Comparison of ENCODE assay signal across 14 cellular contexts in the genomic region with DNA sequence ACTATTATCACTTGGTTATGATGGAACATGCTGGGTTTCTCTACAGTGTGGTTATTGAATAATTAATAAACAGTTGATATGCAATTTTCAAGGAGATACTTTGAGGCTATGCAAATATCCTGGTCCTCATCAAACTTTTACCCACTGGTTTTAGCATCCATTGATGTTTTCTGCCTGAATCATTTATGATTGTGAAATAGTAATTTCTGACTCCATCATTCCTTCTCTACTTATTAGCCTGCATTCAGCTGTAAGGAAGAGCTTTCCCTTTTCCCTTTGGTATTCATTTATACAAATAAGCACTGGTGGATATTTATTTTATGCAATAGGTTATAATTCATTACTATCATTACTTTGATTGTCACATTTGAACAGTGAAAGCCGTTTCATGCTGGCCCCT.
"Had no signal": no experiment of that assay in that cellular context is flagged by ENCODE, and none has a peak within 500 bp of the region (broad histone marks: within the 10 kb centered on the region; RNA-seq: fewer than 3 reads in every experiment).

No MANE protein-coding gene starts in this region.

- H3K4me1 ChIP-seq: uterus had no signal

- H3K4me3 ChIP-seq: cardiac muscle cell, esophagus squamous epithelium, thyroid gland, uterus had no signal

- H3K36me3 ChIP-seq: cardiac muscle cell, esophagus squamous epithelium, thyroid gland, uterus had no signal

- H3K27ac ChIP-seq: cardiac muscle cell, esophagus squamous epithelium, thyroid gland, uterus had no signal

- H3K9me3 ChIP-seq: esophagus squamous epithelium, thyroid gland, uterus had no signal

- FAIRE-seq: colon, small intestine had no signal

- H3K27me3 ChIP-seq: cardiac muscle cell, esophagus squamous epithelium, thyroid gland, uterus had no signal

- ATAC-seq: activated naive CD4-positive, alpha-beta T cell treated with anti-CD3 and anti-CD28 coated beads, Interleukin-2, amount 50 U/mL, for 72 hours; left colon; naive thymus-derived CD4-positive, alpha-beta T cell had no signal

- DNase-seq: activated CD4-positive, alpha-beta T cell treated with anti-CD3 and anti-CD28 coated beads, Interleukin-2, amount 50 U/mL, for 1 hour; anterior cingulate cortex; esophagus squamous epithelium; glutamatergic neuron; immature natural killer cell; left colon; naive thymus-derived CD4-positive, alpha-beta T cell; posterior cingulate gyrus; small intestine; thyroid gland; uterus had no signal
